Comparison of ENCODE assay signal across 11 cellular contexts in genomic region chr11:105937331-105937730, GRCh38.
A peak's percentile ranks its signal among the peaks of the same experiment; 100 is the strongest.
DNase-seq lines count a peak whose midpoint lies in the region; ATAC-seq and TF ChIP-seq lines count a peak whose summit lies in the region.
"Had no signal": no experiment of that assay in that cellular context is flagged by ENCODE, and none has a peak within 500 bp of the region (broad histone marks: within the 10 kb centered on the region; RNA-seq: fewer than 3 reads in every experiment).

No MANE protein-coding gene starts in this region.

- no peaks in the 10 kb centered on the region for H3K4me1 Mint-ChIP-seq in activated naive CD8-positive, alpha-beta T cell treated with anti-CD3 and anti-CD28 coated beads for 36 hours
- H3K4me1 Mint-ChIP-seq in stimulated activated memory B cell treated with anti-CD40 and anti-IgM and Interleukin-4, amounts not matched to agents 10 μg/mL and 1 μg/mL and 100 μg/mL, for 72 hours = no peaks in the 10 kb centered on the region

- no peak overlapping the region for H3K4me3 Mint-ChIP-seq in activated naive CD8-positive, alpha-beta T cell treated with anti-CD3 and anti-CD28 coated beads for 36 hours
- no peak overlapping the region for H3K4me3 Mint-ChIP-seq in stimulated activated memory B cell treated with anti-CD40 and anti-IgM and Interleukin-4, amounts not matched to agents 10 μg/mL and 1 μg/mL and 100 μg/mL, for 72 hours

- H3K36me3 ChIP-seq in A673 (ENCODE audit: insufficient read depth, low read length, poor library complexity, severe bottlenecking) = no peaks in the 10 kb centered on the region

- no peaks in the 10 kb centered on the region for H3K9me3 Mint-ChIP-seq in activated naive CD8-positive, alpha-beta T cell treated with anti-CD3 and anti-CD28 coated beads for 36 hours
- no peaks in the 10 kb centered on the region for H3K9me3 Mint-ChIP-seq in stimulated activated memory B cell treated with anti-CD40 and anti-IgM and Interleukin-4, amounts not matched to agents 10 μg/mL and 1 μg/mL and 100 μg/mL, for 72 hours

- H3K4me1 ChIP-seq in A673 (ENCODE audit: insufficient read depth, low read length, poor library complexity, severe bottlenecking) = no peaks in the 10 kb centered on the region

- TF ChIP-seq CTCF in A673 (conservative IDR thresholded peaks at IDR 0.05; ENCODE audit: low read depth, low read length) = no peak

- H3K36me3 Mint-ChIP-seq in activated naive CD8-positive, alpha-beta T cell treated with anti-CD3 and anti-CD28 coated beads for 36 hours = no peaks in the 10 kb centered on the region
- no peaks in the 10 kb centered on the region for H3K36me3 Mint-ChIP-seq in stimulated activated memory B cell treated with anti-CD40 and anti-IgM and Interleukin-4, amounts not matched to agents 10 μg/mL and 1 μg/mL and 100 μg/mL, for 72 hours

- POLR2A ChIA-PET in A673 (lab: Charles Lee; ENCODE audit: low non-redundant PET) = no interaction called here

- no peaks in the 10 kb centered on the region for H3K27me3 ChIP-seq in A673 (replicated peaks; ENCODE audit: insufficient read depth, low read depth, low read length, poor library complexity)

- H3K9me3 ChIP-seq in A673 (ENCODE audit: low read depth, low read length, poor library complexity, severe bottlenecking) = no peaks in the 10 kb centered on the region

- DNase-seq in A673 (ENCODE audit: low spot score) = peak; percentile 18
- DNase-seq in caudate nucleus (lab: John Stamatoyannopoulos, UW) = no peak
- DNase-seq in NCI-H146 (lab: John Stamatoyannopoulos, UW) = no peak
- DNase-seq in left cardiac atrium = no peak
- DNase-seq in activated naive CD8-positive, alpha-beta T cell treated with anti-CD3 and anti-CD28 coated beads for 36 hours = no peak
- DNase-seq: stimulated activated CD4-positive, alpha-beta T cell treated with anti-CD3 and anti-CD28 coated beads, Interleukin-15, amount 100 ng/mL, for 24 hours had no signal

- ATAC-seq in GM21447 (IDR thresholded peaks at IDR 0.05; ENCODE audit: unreplicated experiment) = peak; percentile 80
- ATAC-seq in HG03558 (IDR thresholded peaks at IDR 0.05; ENCODE audit: extremely low read depth, unreplicated experiment) = peak; percentile 44
- ATAC-seq in left cardiac atrium = no peak
- no peak for ATAC-seq in stimulated activated memory B cell treated with anti-CD40 and anti-IgM and Interleukin-4, amounts not matched to agents 10 μg/mL and 1 μg/mL and 100 μg/mL, for 72 hours
- ATAC-seq: activated CD4-positive, CD25-positive, alpha-beta regulatory T cell treated with anti-CD3 and anti-CD28 coated beads, Interleukin-2, amount 50 U/mL, for 24 hours; K562 had no signal

- no peak overlapping the region for H3K27ac Mint-ChIP-seq in activated naive CD8-positive, alpha-beta T cell treated with anti-CD3 and anti-CD28 coated beads for 36 hours
- no peak overlapping the region for H3K27ac Mint-ChIP-seq in stimulated activated memory B cell treated with anti-CD40 and anti-IgM and Interleukin-4, amounts not matched to agents 10 μg/mL and 1 μg/mL and 100 μg/mL, for 72 hours

- BruUV-seq in A673 (replicated peaks; lab: Mats Ljungman, UMichigan) = no TSS peak

- no peak overlapping the region for H3K4me3 ChIP-seq in A673 (ENCODE audit: low read depth, low read length, poor library complexity, severe bottlenecking)
- H3K4me3 ChIP-seq: K562 had no signal

- no peaks in the 10 kb centered on the region for H3K27me3 Mint-ChIP-seq in activated naive CD8-positive, alpha-beta T cell treated with anti-CD3 and anti-CD28 coated beads for 36 hours
- H3K27me3 Mint-ChIP-seq in stimulated activated memory B cell treated with anti-CD40 and anti-IgM and Interleukin-4, amounts not matched to agents 10 μg/mL and 1 μg/mL and 100 μg/mL, for 72 hours = no peaks in the 10 kb centered on the region

- H3K27ac ChIP-seq in A673 (ENCODE audit: low read depth, low read length, poor library complexity, severe bottlenecking) = no peak overlapping the region
- peak overlapping the region; percentile 0 for H3K27ac ChIP-seq in caudate nucleus (ENCODE audit: low read depth, low read length)

- CTCF ChIA-PET in A673 (lab: Charles Lee) = no interaction called here

- intact Hi-C loops in A673 (cut with micrococcal nuclease; ENCODE audit: unreplicated experiment) = no loop called here
- intact Hi-C loops in left cardiac atrium (cut with DNase I) = no loop called here

Comparison
In these comparisons a context has a peak if more than half of its experiments do, and no peak if none do; other contexts are left out.
1. ATAC-seq: peak in GM21447 (single experiment) and HG03558 (single experiment); none in left cardiac atrium (0 of 2) and stimulated activated memory B cell treated with anti-CD40 and anti-IgM and Interleukin-4, amounts not matched to agents 10 μg/mL and 1 μg/mL and 100 μg/mL, for 72 hours (single experiment).